ENCODE assay signal across 1 cellular context in the genomic region with DNA sequence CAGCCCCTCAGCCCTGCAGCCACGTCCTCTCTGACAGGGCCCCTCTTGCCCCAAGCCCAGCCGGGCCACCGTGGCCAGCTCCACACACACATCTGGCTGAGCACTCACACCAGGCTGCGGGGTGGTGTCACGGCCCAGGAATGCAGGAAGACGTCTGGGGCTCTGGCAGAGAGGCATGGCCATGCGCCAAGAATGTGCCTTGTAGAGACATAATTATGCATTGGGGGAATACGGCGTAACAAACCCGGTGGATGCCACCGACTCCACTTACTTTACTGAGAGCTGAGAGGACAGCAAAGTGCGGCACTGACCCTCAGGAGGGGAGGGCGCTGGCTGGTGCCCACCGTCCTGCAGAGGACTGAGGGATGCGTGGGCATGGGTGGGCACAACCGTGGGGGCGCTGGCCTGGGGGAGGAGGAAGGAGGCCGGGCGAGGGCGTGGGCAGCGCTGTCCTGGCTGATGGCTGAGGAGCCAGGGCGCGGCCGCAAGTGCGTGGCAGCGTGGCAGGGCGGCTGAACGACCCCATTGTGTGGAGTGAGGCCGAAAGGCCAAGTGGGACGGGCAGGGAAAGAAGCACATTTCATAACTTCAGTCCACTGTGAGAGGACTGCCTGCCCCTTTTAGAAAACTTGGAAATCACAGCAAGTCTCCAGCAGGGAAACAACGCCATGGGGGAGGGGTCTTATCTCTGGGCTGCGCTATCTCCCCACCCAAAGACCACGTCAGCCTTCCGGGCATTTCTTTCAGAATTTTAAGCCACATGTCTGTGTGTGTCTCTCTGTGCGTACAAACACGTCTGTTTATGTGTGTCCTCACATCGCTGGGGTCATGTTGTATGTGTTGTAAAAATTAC.
TF ChIP-seq lines count a peak whose summit lies in the region.

No MANE protein-coding gene starts in this region.

TF ChIP-seq in K562, 482 proteins besides CTCF, POLR2A, EP300 and RAD21 (continued from another document):
- TF ChIP-seq, protein P1, sequence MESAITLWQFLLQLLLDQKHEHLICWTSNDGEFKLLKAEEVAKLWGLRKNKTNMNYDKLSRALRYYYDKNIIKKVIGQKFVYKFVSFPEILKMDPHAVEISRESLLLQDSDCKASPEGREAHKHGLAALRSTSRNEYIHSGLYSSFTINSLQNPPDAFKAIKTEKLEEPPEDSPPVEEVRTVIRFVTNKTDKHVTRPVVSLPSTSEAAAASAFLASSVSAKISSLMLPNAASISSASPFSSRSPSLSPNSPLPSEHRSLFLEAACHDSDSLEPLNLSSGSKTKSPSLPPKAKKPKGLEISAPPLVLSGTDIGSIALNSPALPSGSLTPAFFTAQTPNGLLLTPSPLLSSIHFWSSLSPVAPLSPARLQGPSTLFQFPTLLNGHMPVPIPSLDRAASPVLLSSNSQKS (CRISPR knock-in tag; IDR thresholded peaks at IDR 0.05) = no peak
- no peak for TF ChIP-seq TBP (optimal IDR thresholded peaks at IDR 0.05; ENCODE audit: low read depth, low read length)
- no peak for TF ChIP-seq MEF2A (IDR thresholded peaks at IDR 0.05; ENCODE audit: control insufficient read depth, low read depth, low read length)
- TF ChIP-seq PRDM10 (IDR thresholded peaks at IDR 0.05; ENCODE audit: partially characterized antibody) = no peak
- no peak for TF ChIP-seq MAFF (IDR thresholded peaks at IDR 0.05; ENCODE audit: low read length)
- no peak for TF ChIP-seq TEAD1 (CRISPR knock-in tag; IDR thresholded peaks at IDR 0.05)
- TF ChIP-seq SREBF2 (CRISPR knock-in tag; IDR thresholded peaks at IDR 0.05) = no peak
